Comparison of ENCODE assay signal across 21 cellular contexts in the genomic region with DNA sequence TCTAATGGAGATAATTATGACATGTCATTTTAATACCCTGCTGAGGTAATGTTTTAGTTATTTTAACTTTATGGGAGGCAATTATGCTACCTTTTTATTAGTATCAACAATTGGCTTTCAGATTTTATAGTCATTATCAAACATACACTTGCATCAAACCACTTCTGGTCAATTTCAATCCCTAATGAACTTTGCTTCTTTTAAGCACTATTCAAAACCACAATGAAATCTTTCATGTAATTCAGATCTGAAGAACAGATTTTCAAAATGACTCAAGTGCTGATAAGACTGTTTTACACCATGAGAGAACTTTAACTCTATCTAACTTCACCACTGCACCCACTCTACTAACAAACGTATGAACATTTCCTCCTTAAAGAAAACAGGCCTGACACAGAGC. TPM values are rescaled to one million over a fixed set of nuclear protein-coding genes. Genes with fewer than 3 reads are reported as not detected.
DNase-seq lines count a peak whose midpoint lies in the region; ATAC-seq and TF ChIP-seq lines count a peak whose summit lies in the region.
"Had no signal": no experiment of that assay in that cellular context is flagged by ENCODE, and none has a peak within 500 bp of the region (broad histone marks: within the 10 kb centered on the region; RNA-seq: fewer than 3 reads in every experiment).

No MANE protein-coding gene starts in this region.

- intact Hi-C loops in right lobe of liver (cut with DNase I), result no loop called here

- CTCF ChIA-PET in activated CD8-positive, alpha-beta memory T cell treated with anti-CD3 and anti-CD28 coated beads, Interleukin-2, amount 10 ng/mL, durations not matched to agents 7 days and 5 days (lab: Charles Lee), result interaction anchor here (0.6 kb wide), 1 partner anchor 102 kb away, joined by 3 read pairs; no protein-coding TSS in a partner anchor

- H3K9me3 Mint-ChIP-seq in activated CD8-positive, alpha-beta memory T cell treated with anti-CD3 and anti-CD28 coated beads, Interleukin-2, amount 10 ng/mL, durations not matched to agents 7 days and 5 days (ENCODE audit: low read depth), result no peaks in the 10 kb centered on the region
- H3K9me3 Mint-ChIP-seq in glutamatergic neuron (ENCODE audit: unreplicated experiment), result peaks cover 7% of the 10 kb centered on the region
- H3K9me3 Mint-ChIP-seq: activated naive CD8-positive, alpha-beta T cell treated with anti-CD3 and anti-CD28 coated beads, Interleukin-2, amount 50 U/mL, for 24 hours; naive B cell had no signal

- H3K27me3 Mint-ChIP-seq in activated CD8-positive, alpha-beta memory T cell treated with anti-CD3 and anti-CD28 coated beads, Interleukin-2, amount 10 ng/mL, durations not matched to agents 7 days and 5 days, result peaks cover 5% of the 10 kb centered on the region
- no peaks in the 10 kb centered on the region for H3K27me3 Mint-ChIP-seq in glutamatergic neuron (ENCODE audit: unreplicated experiment)
- H3K27me3 Mint-ChIP-seq: activated naive CD8-positive, alpha-beta T cell treated with anti-CD3 and anti-CD28 coated beads, Interleukin-2, amount 50 U/mL, for 24 hours; naive B cell had no signal

- 38% methylated on average over 1 of the region's 1 CpG for WGBS in right lobe of liver (ENCODE audit: insufficient coverage, low coverage, low lambda C conversion rate, missing lambda C conversion rate)

- H3K36me3 ChIP-seq in right lobe of liver, result no peaks in the 10 kb centered on the region

- H3K4me3 ChIP-seq in right lobe of liver, result no peak overlapping the region
- H3K4me3 ChIP-seq: esophagus muscularis mucosa had no signal

- no peak overlapping the region for H3K27ac ChIP-seq in right lobe of liver
- H3K27ac ChIP-seq: esophagus muscularis mucosa had no signal

- H3K27me3 ChIP-seq in right lobe of liver, result no peaks in the 10 kb centered on the region
- H3K27me3 ChIP-seq: esophagus muscularis mucosa had no signal

- H3K4me1 ChIP-seq in right lobe of liver, result peaks cover 0 to 40% (median 13%) of the 10 kb centered on the region in 4 donors

- peak; percentile 45 for ATAC-seq in activated CD8-positive, alpha-beta memory T cell treated with anti-CD3 and anti-CD28 coated beads, Interleukin-2, amount 10 ng/mL, durations not matched to agents 7 days and 5 days
- ATAC-seq in right lobe of liver, result no peak
- ATAC-seq: activated naive CD8-positive, alpha-beta T cell treated with anti-CD3 and anti-CD28 coated beads, Interleukin-2, amount 50 U/mL, for 24 hours; left lobe of liver; PC-3 had no signal

- TF ChIP-seq POLR2A in right lobe of liver (IDR thresholded peaks at IDR 0.05), result no peak

- in situ Hi-C loops in SK-MEL-5 (cut with HindIII; ENCODE audit: low pct_unique_long_range_greater_than_20kb, low sequenced_read_pairs), result no loop called here

- no peaks in the 10 kb centered on the region for H3K9me3 ChIP-seq in right lobe of liver
- H3K9me3 ChIP-seq: esophagus muscularis mucosa had no signal

- peaks cover 24% of the 10 kb centered on the region for H3K4me1 Mint-ChIP-seq in activated CD8-positive, alpha-beta memory T cell treated with anti-CD3 and anti-CD28 coated beads, Interleukin-2, amount 10 ng/mL, durations not matched to agents 7 days and 5 days
- H3K4me1 Mint-ChIP-seq in glutamatergic neuron (ENCODE audit: low read depth, unreplicated experiment), result peaks cover 79% of the 10 kb centered on the region
- H3K4me1 Mint-ChIP-seq: naive B cell had no signal

- no peak for TF ChIP-seq CTCF in glutamatergic neuron (IDR thresholded peaks at IDR 0.05; ENCODE audit: partially characterized antibody, unreplicated experiment)
- TF ChIP-seq CTCF in right lobe of liver (IDR thresholded peaks at IDR 0.05), result no peak

- DNase-seq in activated CD8-positive, alpha-beta memory T cell treated with anti-CD3 and anti-CD28 coated beads, Interleukin-2, amount 10 ng/mL, durations not matched to agents 7 days and 5 days, result no peak
- no peak for DNase-seq in activated CD8-positive, alpha-beta memory T cell treated with anti-CD3 and anti-CD28 coated beads for 24 hours
- DNase-seq in SK-MEL-5 (ENCODE audit: low read depth, low spot score) (peak; percentile 5), glutamatergic neuron (no peak), activated gamma-delta T cell treated with Interleukin-2 at 50 U/mL for 16 hours (no peak), GDM1 (lab: John Stamatoyannopoulos, UW) (no peak), right lobe of liver (no peak), globus pallidus (ENCODE audit: low spot score) (no peak)
- DNase-seq: activated CD4-positive, alpha-beta T cell treated with anti-CD3 and anti-CD28 coated beads for 1 hour; activated naive CD8-positive, alpha-beta T cell treated with anti-CD3 and anti-CD28 coated beads, Interleukin-2, amount 50 U/mL, for 24 hours; activated T-cell treated with anti-CD3 and anti-CD28 coated beads, Interleukin-2, amount 50 U/mL, for 1 hour; cortex of kidney; hippocampal formation; Kasumi-1; naive B cell; NCI-H510A treated with DMSO at 0.1 percent for 48 hours; PC-3; stimulated activated CD4-positive, alpha-beta T cell treated with anti-CD3 and anti-CD28 coated beads, Interleukin-2, amount 100 ng/mL, for 24 hours; SW 1271 had no signal

- H3K4me3 Mint-ChIP-seq in activated CD8-positive, alpha-beta memory T cell treated with anti-CD3 and anti-CD28 coated beads, Interleukin-2, amount 10 ng/mL, durations not matched to agents 7 days and 5 days, result no peak overlapping the region
- no peak overlapping the region for H3K4me3 Mint-ChIP-seq in glutamatergic neuron (ENCODE audit: unreplicated experiment)
- H3K4me3 Mint-ChIP-seq: activated naive CD8-positive, alpha-beta T cell treated with anti-CD3 and anti-CD28 coated beads, Interleukin-2, amount 50 U/mL, for 24 hours; naive B cell had no signal

- no peak overlapping the region for H3K27ac Mint-ChIP-seq in activated CD8-positive, alpha-beta memory T cell treated with anti-CD3 and anti-CD28 coated beads, Interleukin-2, amount 10 ng/mL, durations not matched to agents 7 days and 5 days
- H3K27ac Mint-ChIP-seq in glutamatergic neuron (ENCODE audit: unreplicated experiment), result peak overlapping the region; percentile 72
- H3K27ac Mint-ChIP-seq: activated naive CD8-positive, alpha-beta T cell treated with anti-CD3 and anti-CD28 coated beads, Interleukin-2, amount 50 U/mL, for 24 hours; naive B cell had no signal

- no peaks in the 10 kb centered on the region for H3K36me3 Mint-ChIP-seq in activated CD8-positive, alpha-beta memory T cell treated with anti-CD3 and anti-CD28 coated beads, Interleukin-2, amount 10 ng/mL, durations not matched to agents 7 days and 5 days
- no peaks in the 10 kb centered on the region for H3K36me3 Mint-ChIP-seq in glutamatergic neuron (ENCODE audit: unreplicated experiment)

RNA-seq across cellular contexts. Expression of a gene that starts 25.9 kb away (rescaled TPM):
- total RNA-seq in activated CD8-positive, alpha-beta memory T cell treated with anti-CD3 and anti-CD28 coated beads, Interleukin-2, amount 10 ng/mL, durations not matched to agents 7 days and 5 days, result 10 to 100 TPM; 17.8 to 19.2 TPM
- 7.1 and 8.1 TPM in 2 replicates for total RNA-seq in SK-MEL-5 (2014; rRNA removed; shearing (Covaris generic))
- polyA plus RNA-seq in SK-MEL-5 (2015; cell fraction: cytosol; rRNA removed), result 13.1 and 13.2 TPM in 2 replicates
- polyA plus RNA-seq in SK-MEL-5 (2015; cell fraction: nucleus; rRNA removed), result 5.5 and 7.9 TPM in 2 replicates
- 3.5 TPM for total RNA-seq in glutamatergic neuron (ENCODE audit: unreplicated experiment)
- total RNA-seq in right lobe of liver, result 1 to 10 TPM; 1.8 to 3.6 (median 2.1) TPM
